8 cellular contexts compared by ENCODE assay signal in the genomic region with DNA sequence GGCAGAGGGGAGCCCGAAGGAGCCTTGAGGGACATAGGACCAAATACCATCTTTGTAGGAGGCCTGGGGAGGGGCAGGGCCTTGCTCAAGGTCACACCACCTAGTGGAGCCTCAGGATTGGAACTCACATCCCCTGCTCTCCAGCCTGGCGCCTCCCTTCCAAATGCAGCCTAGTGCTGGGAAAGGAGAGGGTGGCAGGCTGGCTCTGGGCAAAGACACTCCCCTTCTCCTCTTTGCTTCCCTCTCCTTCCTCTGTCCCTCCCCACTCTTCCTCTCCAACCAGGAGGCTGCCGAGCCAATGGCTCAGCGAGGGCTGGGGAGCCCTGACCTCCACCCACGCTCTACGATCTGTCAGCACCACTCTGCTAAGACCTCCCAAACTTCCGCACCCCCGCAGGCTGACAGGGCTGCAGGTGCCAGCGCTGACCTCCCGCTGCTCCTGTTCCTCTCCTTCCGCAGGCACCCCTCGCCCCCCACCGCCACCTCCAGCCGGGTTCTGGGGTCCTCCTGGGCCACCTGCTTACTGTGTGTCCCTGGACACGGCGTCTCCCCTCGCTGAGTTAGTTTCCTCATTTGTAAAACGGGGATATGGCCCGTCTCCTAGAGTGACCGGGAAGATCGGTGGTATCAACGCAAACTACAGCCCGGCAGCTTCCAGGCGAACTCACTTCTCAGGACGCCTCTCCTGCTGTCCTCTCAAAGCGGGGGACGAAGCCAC. TPM values are rescaled to one million over a fixed set of nuclear protein-coding genes. Genes with fewer than 3 reads are reported as not detected.
DNase-seq lines count a peak whose midpoint lies in the region; ATAC-seq lines count a peak whose summit lies in the region.

No MANE protein-coding gene starts in this region.

- H3K9ac ChIP-seq in SK-N-MC (ENCODE audit: insufficient read length): peak overlapping the region; percentile 66

- H3K27ac Mint-ChIP-seq in naive B cell: peak overlapping the region in 1 of 6 donors; percentile 15

- peak; percentile 27 for ATAC-seq in esophagus mucosa
- ATAC-seq in naive B cell (ENCODE audit: low read depth in 2 of 2): peak in 1 of 2 donors; percentile 23
- ATAC-seq in HG03139 (IDR thresholded peaks at IDR 0.05; ENCODE audit: unreplicated experiment): no peak
- ATAC-seq in GM21717 (IDR thresholded peaks at IDR 0.05; ENCODE audit: unreplicated experiment): no peak
- ATAC-seq in HG02970 (IDR thresholded peaks at IDR 0.05; ENCODE audit: low FRiP score, unreplicated experiment): no peak

- peak overlapping the region; percentile 41 to 83 (median 74) for H3K4me3 Mint-ChIP-seq in naive B cell

- DNase-seq in NCI-H2227 (lab: John Stamatoyannopoulos, UW; ENCODE audit: unreplicated experiment): peak; percentile 9
- no peak for DNase-seq in NCI-H2227 treated with DMSO at 0.1 percent for 48 hours (lab: John Stamatoyannopoulos, UW)
- no peak for DNase-seq in SK-N-MC (ENCODE audit: low read depth, low spot score)
- no peak for DNase-seq in naive B cell

- H3K9me3 ChIP-seq in SK-N-MC (ENCODE audit: low read depth, low read length): no peaks in the 10 kb centered on the region

- no peaks in the 10 kb centered on the region for H3K36me3 ChIP-seq in SK-N-MC (ENCODE audit: insufficient read depth, low read length)

- no peaks in the 10 kb centered on the region for H3K36me3 Mint-ChIP-seq in naive B cell

- H3K4me3 ChIP-seq in SK-N-MC: peak overlapping the region; percentile 83

- H3K27me3 Mint-ChIP-seq in naive B cell: peaks cover 19 to 75% (median 71%) of the 10 kb centered on the region in 3 donors

- peaks cover 10 to 18% (median 15%) of the 10 kb centered on the region in 3 donors for H3K4me1 Mint-ChIP-seq in naive B cell

- H3K27ac ChIP-seq in SK-N-MC: no peak overlapping the region

- peaks cover 0 to 2% (median 0%) of the 10 kb centered on the region in 7 donors for H3K9me3 Mint-ChIP-seq in naive B cell

RNA-seq across cellular contexts. Expression of a gene that starts 52.9 kb away (rescaled TPM):
- total RNA-seq in esophagus mucosa: not detected
- polyA plus RNA-seq in naive B cell (ENCODE audit: low read depth in 6 of 6): not detected

RNA-seq across cellular contexts. Expression of a gene that starts 58.0 kb away (rescaled TPM):
- 18.8 TPM for total RNA-seq in esophagus mucosa
- 10 to 100 TPM; 30.3 to 57.7 (median 35.4) TPM for polyA plus RNA-seq in naive B cell (ENCODE audit: low read depth in 6 of 6)
